20 cellular contexts compared by ENCODE assay signal in genomic region chr19:4027146-4027545, GRCh38. TPM values are rescaled to one million over a fixed set of nuclear protein-coding genes. Genes with fewer than 3 reads are reported as not detected.
DNase-seq lines count a peak whose midpoint lies in the region; ATAC-seq, FAIRE-seq and TF ChIP-seq lines count a peak whose summit lies in the region.
"Had no signal": no experiment of that assay in that cellular context is flagged by ENCODE, and none has a peak within 500 bp of the region (broad histone marks: within the 10 kb centered on the region; RNA-seq: fewer than 3 reads in every experiment).

No MANE protein-coding gene starts in this region.

- FAIRE-seq in H1 (lab: Jason Lieb, UNC), result no peak
- FAIRE-seq: A549, D721Med, G401.6, GM12892, GM18507, HepG2 had no signal

- TF ChIP-seq EP300 in H1 (IDR thresholded peaks at IDR 0.05; ENCODE audit: borderline replicate concordance in 1 of 2, low read depth in 2 of 2, low read length in 2 of 2), result no peak

- peak overlapping the region; percentile 39 for H2BK5ac ChIP-seq in H1 (ENCODE audit: low read depth, low read length)

- ATAC-seq in RWPE2 (ENCODE audit: low read depth) (no peak), HG03378 (IDR thresholded peaks at IDR 0.05; ENCODE audit: unreplicated experiment) (no peak), GM21526 (IDR thresholded peaks at IDR 0.05; ENCODE audit: low FRiP score, unreplicated experiment) (no peak)
- no peak for ATAC-seq in stimulated activated effector memory CD8-positive, alpha-beta T cell treated with anti-CD3 and anti-CD28 coated beads, Interleukin-12 subunit alpha, Interleukin-12 subunit beta, amount 100 ng/mL, for 72 hours
- ATAC-seq: A549, HepG2 had no signal

- no peak overlapping the region for H2BK120ac ChIP-seq in H1 (replicated peaks; ENCODE audit: low read depth, low read length)

- H3K4me2 ChIP-seq in H1 (ENCODE audit: insufficient read depth in 1 of 2, low read depth in 2 of 2, low read length in 2 of 2), result no peak overlapping the region
- H3K4me2 ChIP-seq: A549 had no signal

- H3K9me3 Mint-ChIP-seq in nephron progenitor cell, result peaks cover 2% of the 10 kb centered on the region
- H3K9me3 Mint-ChIP-seq in stimulated activated effector memory CD8-positive, alpha-beta T cell treated with anti-CD3 and anti-CD28 coated beads, Interleukin-12 subunit alpha, Interleukin-12 subunit beta, amount 100 ng/mL, for 72 hours, result no peaks in the 10 kb centered on the region
- H3K9me3 Mint-ChIP-seq: CD4-positive, alpha-beta T cell had no signal

- CTCF ChIA-PET in H1 (lab: Charles Lee; ENCODE audit: partially characterized antibody), result no interaction called here

- H4K20me1 ChIP-seq in H1 (replicated peaks in 1 of 2; ENCODE audit: control insufficient read depth in 1 of 2, insufficient read depth in 2 of 2, low read length in 2 of 2), result peaks cover 0 to 13% of the 10 kb centered on the region in 2 experiments

- no peak overlapping the region for H4K5ac ChIP-seq in H1 (ENCODE audit: insufficient read length, low read depth, low read length)

- H3K9me3 ChIP-seq in RWPE2 (ENCODE audit: severe bottlenecking) (no peaks in the 10 kb centered on the region), H1 (ENCODE audit: insufficient read depth in 2 of 2, low read depth in 1 of 2, low read length in 1 of 2) (no peaks in the 10 kb centered on the region)
- H3K9me3 ChIP-seq: A549, Caco-2, HAP-1 had no signal

- TF ChIP-seq POLR2A in H1 (IDR thresholded peaks at IDR 0.05; ENCODE audit: control extremely low read depth in 1 of 2, low read depth in 2 of 2, low read length in 2 of 2), result no peak

- no peak overlapping the region for H2BK15ac ChIP-seq in H1 (ENCODE audit: low read length)

- no peak overlapping the region for H4K91ac ChIP-seq in H1 (replicated peaks; ENCODE audit: insufficient read length, low read length)

- no peak for TF ChIP-seq CTCF in GM06990 (IDR thresholded peaks at IDR 0.05; ENCODE audit: insufficient read depth, low read length, poor library complexity, severe bottlenecking)
- no peak for TF ChIP-seq CTCF in RWPE2 (IDR thresholded peaks at IDR 0.05; ENCODE audit: poor library complexity, severe bottlenecking)
- TF ChIP-seq CTCF in H1 (IDR thresholded peaks at IDR 0.05; ENCODE audit: control extremely low read depth in 1 of 3, insufficient read depth in 1 of 3, low read depth in 1 of 3, low read length in 3 of 3), result no peak
- TF ChIP-seq CTCF in nephron progenitor cell (IDR thresholded peaks at IDR 0.05), result no peak

- H2AK5ac ChIP-seq in H1 (ENCODE audit: low read depth, low read length), result no peak overlapping the region

- H4K8ac ChIP-seq in H1 (ENCODE audit: extremely low read depth, insufficient read depth, low read length), result no peak overlapping the region

- peak; percentile 11 for DNase-seq in GM06990 (ENCODE audit: extremely low read depth, insufficient read length)
- DNase-seq in RWPE2 (ENCODE audit: low spot score), result peak; percentile 38
- DNase-seq in H1 (ENCODE audit: low read depth in 1 of 2, low spot score in 2 of 2), result no peak
- DNase-seq in nephron progenitor cell, result no peak
- no peak for DNase-seq in stimulated activated effector memory CD8-positive, alpha-beta T cell treated with anti-CD3 and anti-CD28 coated beads, Interleukin-12 subunit alpha, Interleukin-12 subunit beta, amount 100 ng/mL, for 72 hours (ENCODE audit: low spot score in 2 of 2)
- DNase-seq: AML-193; Caco-2; CD4-positive, alpha-beta T cell; GOT3 had no signal

- H3K36me3 Mint-ChIP-seq in nephron progenitor cell (ENCODE audit: low read depth), result peaks cover 41% of the 10 kb centered on the region
- H3K36me3 Mint-ChIP-seq in stimulated activated effector memory CD8-positive, alpha-beta T cell treated with anti-CD3 and anti-CD28 coated beads, Interleukin-12 subunit alpha, Interleukin-12 subunit beta, amount 100 ng/mL, for 72 hours, result peaks cover 54% of the 10 kb centered on the region

- no peak overlapping the region for H2AFZ ChIP-seq in H1 (ENCODE audit: low read length)

- H3K27ac ChIP-seq in RWPE2 (ENCODE audit: poor library complexity, severe bottlenecking) (no peak overlapping the region), H1 (ENCODE audit: low read depth, low read length) (no peak overlapping the region)
- H3K27ac ChIP-seq: 22Rv1, A549, C4-2B had no signal

- POLR2A ChIA-PET in H1 (lab: Charles Lee; ENCODE audit: partially characterized antibody), result interaction anchor here (0.8 to 2.1 kb wide), 4 partner anchors 10 to 44 kb away, joined by 3 to 9 read pairs (median 6); partner anchors contain the start of gene EEF2

- H3K23me2 ChIP-seq in H1 (ENCODE audit: low read depth, low read length), result no peaks in the 10 kb centered on the region

- H3K4ac ChIP-seq in H1 (replicated peaks; ENCODE audit: insufficient read length, low read depth, low read length), result no peak overlapping the region

- H3K4me1 ChIP-seq in RWPE2 (ENCODE audit: insufficient read depth, poor library complexity, severe bottlenecking) (no peaks in the 10 kb centered on the region), H1 (replicated peaks in 1 of 4; ENCODE audit: control insufficient read depth in 3 of 4, insufficient read depth in 4 of 4, low read length in 3 of 4) (no peaks in the 10 kb centered on the region)
- H3K4me1 ChIP-seq: A549, Caco-2, HAP-1 had no signal

- H2BK20ac ChIP-seq in H1 (ENCODE audit: low read length), result no peak overlapping the region

- H3K27ac Mint-ChIP-seq in nephron progenitor cell, result peak overlapping the region; percentile 80
- no peak overlapping the region for H3K27ac Mint-ChIP-seq in stimulated activated effector memory CD8-positive, alpha-beta T cell treated with anti-CD3 and anti-CD28 coated beads, Interleukin-12 subunit alpha, Interleukin-12 subunit beta, amount 100 ng/mL, for 72 hours
- H3K27ac Mint-ChIP-seq: CD4-positive, alpha-beta T cell had no signal

- H3K27me3 ChIP-seq in GM06990 (replicated peaks; ENCODE audit: control insufficient read depth, insufficient read depth, low read length), result no peaks in the 10 kb centered on the region
- H3K27me3 ChIP-seq in RWPE2 (ENCODE audit: insufficient read depth, poor library complexity, severe bottlenecking), result no peaks in the 10 kb centered on the region
- H3K27me3 ChIP-seq in H1 (replicated peaks in 1 of 4; ENCODE audit: control insufficient read depth in 3 of 4, extremely low read depth in 1 of 4, insufficient read depth in 3 of 4, low read length in 3 of 4), result no peaks in the 10 kb centered on the region

- 87% methylated on average over 15 of the region's 16 CpGs; no CpG with 5 or more reads in 1 of the 2 experiments for WGBS in H1 (ENCODE audit: extremely low coverage in 1 of 2, insufficient coverage in 1 of 2, insufficient read length in 1 of 2, insufficient replicate concordance in 2 of 2, low coverage in 1 of 2, low lambda C conversion rate in 2 of 2, missing lambda C conversion rate in 1 of 2), 2 experiments

- H3K18ac ChIP-seq in H1 (ENCODE audit: extremely low read depth, low read length), result no peak overlapping the region

- H3K4me3 ChIP-seq in GM06990 (replicated peaks; ENCODE audit: low read depth, low read length), result no peak overlapping the region
- no peak overlapping the region for H3K4me3 ChIP-seq in RWPE2 (ENCODE audit: severe bottlenecking)
- H3K4me3 ChIP-seq in H1 (ENCODE audit: extremely low read depth in 1 of 4, insufficient read depth in 2 of 4, low read depth in 3 of 4, low read length in 4 of 4), result no peak overlapping the region
- H3K4me3 ChIP-seq: A549, HAP-1 had no signal

- no peak overlapping the region for H3K14ac ChIP-seq in H1 (ENCODE audit: insufficient read length)

- no peak overlapping the region for H3K9ac ChIP-seq in H1 (replicated peaks in 1 of 4; ENCODE audit: extremely low read depth in 1 of 4, low read depth in 3 of 4, low read length in 3 of 4)

- H3K36me3 ChIP-seq in GM06990 (ENCODE audit: control insufficient read depth, insufficient read depth, low read length) (peaks cover 21% of the 10 kb centered on the region), RWPE2 (ENCODE audit: low read depth) (0 out of 2 replicates have a peak, but pooled peaks cover 6% of the 10 kb centered on the region), H1 (ENCODE audit: control insufficient read depth in 2 of 4, insufficient read depth in 4 of 4, low read length in 3 of 4) (peaks cover 2 to 20% (median 7%) of the 10 kb centered on the region in 4 experiments; a peak in 4 of 8 replicates)

- no peak overlapping the region for H3K4me3 Mint-ChIP-seq in nephron progenitor cell
- H3K4me3 Mint-ChIP-seq in stimulated activated effector memory CD8-positive, alpha-beta T cell treated with anti-CD3 and anti-CD28 coated beads, Interleukin-12 subunit alpha, Interleukin-12 subunit beta, amount 100 ng/mL, for 72 hours, result no peak overlapping the region
- H3K4me3 Mint-ChIP-seq: CD4-positive, alpha-beta T cell had no signal

- H3K56ac ChIP-seq in H1 (replicated peaks; ENCODE audit: insufficient read length, low read depth, low read length), result no peak overlapping the region

- H3K27me3 Mint-ChIP-seq in nephron progenitor cell (ENCODE audit: low read depth, poor library complexity), result no peaks in the 10 kb centered on the region
- H3K27me3 Mint-ChIP-seq: CD4-positive, alpha-beta T cell had no signal

- 0 out of 2 replicates have a peak, but pooled peaks cover 3% of the 10 kb centered on the region for H3K79me1 ChIP-seq in H1 (ENCODE audit: low read depth, low read length)

- H2BK12ac ChIP-seq in H1 (ENCODE audit: low read depth, low read length), result no peak overlapping the region

- H3K23ac ChIP-seq in H1 (ENCODE audit: insufficient read length), result no peak overlapping the region

- H3K4me1 Mint-ChIP-seq in nephron progenitor cell, result no peaks in the 10 kb centered on the region
- H3K4me1 Mint-ChIP-seq in stimulated activated effector memory CD8-positive, alpha-beta T cell treated with anti-CD3 and anti-CD28 coated beads, Interleukin-12 subunit alpha, Interleukin-12 subunit beta, amount 100 ng/mL, for 72 hours, result no peaks in the 10 kb centered on the region

- no peak for TF ChIP-seq RAD21 in H1 (IDR thresholded peaks at IDR 0.05 in 1 of 2, conservative IDR thresholded peaks at IDR 0.05 in 1 of 2; ENCODE audit: low read depth in 2 of 2, low read length in 2 of 2)

- peaks cover 0 to 8% of the 10 kb centered on the region in 2 experiments; a peak in 1 of 4 replicates for H3K79me2 ChIP-seq in H1 (ENCODE audit: control insufficient read depth in 1 of 2, insufficient read depth in 2 of 2, low read length in 2 of 2)

RNA-seq across cellular contexts. Expression of gene PIAS4, which starts 19.6 kb away (rescaled TPM):
- 41.4 and 51.4 TPM in 2 replicates for total RNA-seq in H1 (2021; fragmentation: NEBNext Ultra II Directional; extraction: Animal tissue kit (Norgen Biotek cat#: 25700))
- 30.2 and 50.9 TPM in 2 replicates for polyA plus RNA-seq in H1 (2011; rRNA removed)
- polyA plus RNA-seq in H1 (2011; cell fraction: cytosol; rRNA removed), result 20.8 TPM
- polyA plus RNA-seq in H1 (2011; cell fraction: nucleus; rRNA removed), result 63.1 TPM
- 38.4 to 43.8 TPM (median 41.8 TPM) in 4 replicates for polyA plus RNA-seq in H1 (2012, experiment 1 of 2)
- polyA plus RNA-seq in H1 (2012, experiment 2 of 2), result 41.0 TPM
- 50.9 TPM for polyA plus RNA-seq in H1 (2013, experiment 1 of 2)
- polyA plus RNA-seq in H1 (2013, experiment 2 of 2), result 51.6 TPM
- polyA minus RNA-seq in H1 (2011; rRNA and poly(A)+ RNA removed), result 15.1 and 22.0 TPM in 2 replicates
- polyA minus RNA-seq in H1 (2011; cell fraction: cytosol; rRNA and poly(A)+ RNA removed), result 18.9 TPM
- polyA minus RNA-seq in H1 (2011; cell fraction: nucleus; rRNA and poly(A)+ RNA removed), result 25.7 TPM

RNA-seq across cellular contexts. Expression of gene ZBTB7A, which starts 39.6 kb away (rescaled TPM):
- total RNA-seq in H1 (2021; fragmentation: NEBNext Ultra II Directional; extraction: Animal tissue kit (Norgen Biotek cat#: 25700)), result 16.6 and 17.8 TPM in 2 replicates
- polyA plus RNA-seq in H1 (2011; rRNA removed), result 5.6 and 9.1 TPM in 2 replicates
- polyA plus RNA-seq in H1 (2011; cell fraction: cytosol; rRNA removed), result 5.6 TPM
- 19.7 TPM for polyA plus RNA-seq in H1 (2011; cell fraction: nucleus; rRNA removed)
- 5.4 to 9.5 TPM (median 8.5 TPM) in 4 replicates for polyA plus RNA-seq in H1 (2012, experiment 1 of 2)
- polyA plus RNA-seq in H1 (2012, experiment 2 of 2), result 4.5 TPM
- polyA plus RNA-seq in H1 (2013, experiment 1 of 2), result 17.9 TPM
- polyA plus RNA-seq in H1 (2013, experiment 2 of 2), result 15.8 TPM
- polyA minus RNA-seq in H1 (2011; rRNA and poly(A)+ RNA removed), result 3.1 and 3.5 TPM in 2 replicates
- polyA minus RNA-seq in H1 (2011; cell fraction: cytosol; rRNA and poly(A)+ RNA removed), result 9.5 TPM
- 14.4 TPM for polyA minus RNA-seq in H1 (2011; cell fraction: nucleus; rRNA and poly(A)+ RNA removed)

RNA-seq across cellular contexts. Expression of gene EEF2, which starts 41.9 kb away (rescaled TPM):
- 3,380 and 3,443 TPM in 2 replicates for total RNA-seq in H1 (2021; fragmentation: NEBNext Ultra II Directional; extraction: Animal tissue kit (Norgen Biotek cat#: 25700))
- polyA plus RNA-seq in H1 (2011; rRNA removed), result 1,554 and 2,482 TPM in 2 replicates
- polyA plus RNA-seq in H1 (2011; cell fraction: cytosol; rRNA removed), result 2,432 TPM
- polyA plus RNA-seq in H1 (2011; cell fraction: nucleus; rRNA removed), result 2,476 TPM
- 3,535 to 4,309 TPM (median 3,652 TPM) in 4 replicates for polyA plus RNA-seq in H1 (2012, experiment 1 of 2)
- polyA plus RNA-seq in H1 (2012, experiment 2 of 2), result 3,970 TPM
- polyA plus RNA-seq in H1 (2013, experiment 1 of 2), result 1,821 TPM
- 1,896 TPM for polyA plus RNA-seq in H1 (2013, experiment 2 of 2)
- polyA minus RNA-seq in H1 (2011; rRNA and poly(A)+ RNA removed), result 1,497 and 1,567 TPM in 2 replicates
- 2,226 TPM for polyA minus RNA-seq in H1 (2011; cell fraction: cytosol; rRNA and poly(A)+ RNA removed)
- 1,168 TPM for polyA minus RNA-seq in H1 (2011; cell fraction: nucleus; rRNA and poly(A)+ RNA removed)

RNA-seq across cellular contexts. Expression of gene DAPK3, which starts 56.2 kb away (rescaled TPM):
- 78.1 and 80.8 TPM in 2 replicates for total RNA-seq in H1 (2021; fragmentation: NEBNext Ultra II Directional; extraction: Animal tissue kit (Norgen Biotek cat#: 25700))
- 53.2 and 76.8 TPM in 2 replicates for polyA plus RNA-seq in H1 (2011; rRNA removed)
- 70.8 TPM for polyA plus RNA-seq in H1 (2011; cell fraction: cytosol; rRNA removed)
- 106 TPM for polyA plus RNA-seq in H1 (2011; cell fraction: nucleus; rRNA removed)
- polyA plus RNA-seq in H1 (2012, experiment 1 of 2), result 67.8 to 88.3 TPM (median 85.3 TPM) in 4 replicates
- 51.5 TPM for polyA plus RNA-seq in H1 (2012, experiment 2 of 2)
- polyA plus RNA-seq in H1 (2013, experiment 1 of 2), result 41.4 TPM
- 42.2 TPM for polyA plus RNA-seq in H1 (2013, experiment 2 of 2)
- 29.4 and 48.1 TPM in 2 replicates for polyA minus RNA-seq in H1 (2011; rRNA and poly(A)+ RNA removed)
- polyA minus RNA-seq in H1 (2011; cell fraction: cytosol; rRNA and poly(A)+ RNA removed), result 45.4 TPM
- 29.7 TPM for polyA minus RNA-seq in H1 (2011; cell fraction: nucleus; rRNA and poly(A)+ RNA removed)

Comparison
In these comparisons a context has a peak if more than half of its experiments do, and no peak if none do; other contexts are left out.
1. DNase-seq: peak in GM06990 (single experiment) and RWPE2 (single experiment); none in H1 (0 of 2), nephron progenitor cell (single experiment) and stimulated activated effector memory CD8-positive, alpha-beta T cell treated with anti-CD3 and anti-CD28 coated beads, Interleukin-12 subunit alpha, Interleukin-12 subunit beta, amount 100 ng/mL, for 72 hours (0 of 2).